Comparison of ENCODE assay signal across 8 cellular contexts in the genomic region with DNA sequence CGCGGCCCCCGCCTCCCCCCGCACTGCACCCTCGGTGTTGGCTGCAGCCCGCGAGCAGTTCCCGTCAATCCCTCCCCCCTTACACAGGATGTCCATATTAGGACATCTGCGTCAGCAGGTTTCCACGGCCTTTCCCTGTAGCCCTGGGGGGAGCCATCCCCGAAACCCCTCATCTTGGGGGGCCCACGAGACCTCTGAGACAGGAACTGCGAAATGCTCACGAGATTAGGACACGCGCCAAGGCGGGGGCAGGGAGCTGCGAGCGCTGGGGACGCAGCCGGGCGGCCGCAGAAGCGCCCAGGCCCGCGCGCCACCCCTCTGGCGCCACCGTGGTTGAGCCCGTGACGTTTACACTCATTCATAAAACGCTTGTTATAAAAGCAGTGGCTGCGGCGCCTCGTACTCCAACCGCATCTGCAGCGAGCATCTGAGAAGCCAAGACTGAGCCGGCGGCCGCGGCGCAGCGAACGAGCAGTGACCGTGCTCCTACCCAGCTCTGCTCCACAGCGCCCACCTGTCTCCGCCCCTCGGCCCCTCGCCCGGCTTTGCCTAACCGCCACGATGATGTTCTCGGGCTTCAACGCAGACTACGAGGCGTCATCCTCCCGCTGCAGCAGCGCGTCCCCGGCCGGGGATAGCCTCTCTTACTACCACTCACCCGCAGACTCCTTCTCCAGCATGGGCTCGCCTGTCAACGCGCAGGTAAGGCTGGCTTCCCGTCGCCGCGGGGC. TPM values are rescaled to one million over a fixed set of nuclear protein-coding genes. Genes with fewer than 3 reads are reported as not detected.
DNase-seq lines count a peak whose midpoint lies in the region; ATAC-seq and TF ChIP-seq lines count a peak whose summit lies in the region.

A gene (plus strand): TSS at position 407 of the 731 bp plus-strand sequence. CDS start 155 bp downstream, at position 562.

- peak; percentile 88 to 94 for DNase-seq in NCI-H187 (lab: John Stamatoyannopoulos, UW)
- peak; percentile 67 to 98 (median 91) for DNase-seq in amygdala (lab: John Stamatoyannopoulos, UW)
- DNase-seq in left ventricle myocardium superior: peak; percentile 92
- peak; percentile 92 for DNase-seq in prostate gland (ENCODE audit: low spot score)
- DNase-seq in ureter (ENCODE audit: low spot score): peak; percentile 95

- H3K4me3 Mint-ChIP-seq in T-helper 1 cell treated with Interleukin-12 subunit alpha and Interleukin-12 subunit beta and Interleukin-4 antibody, amounts not matched to agents 30 μg/mL and 1 μg/mL, for 36 hours: peak within 1 kb of the TSS; percentile 90

- intact Hi-C loops in left ventricle myocardium superior (cut with micrococcal nuclease): no loop called here
- intact Hi-C loops in prostate gland (cut with DNase I): loop anchor here (5.0 kb wide), 1 partner anchor 101 kb away; a partner anchor contains a TSS

- under 1% methylated on average over 69 of the region's 69 CpGs for WGBS in prostate gland

- TF ChIP-seq CTCF in prostate gland (IDR thresholded peaks at IDR 0.05): peak in 2 of 4 experiments; percentile 38 to 50

- peak within 1 kb of the TSS; percentile 44 to 59 for H3K4me3 ChIP-seq in prostate gland

- H3K27me3 ChIP-seq in prostate gland (replicated peaks; ENCODE audit: insufficient read depth): no peaks in the 10 kb centered on the region

- peak within 1 kb of the TSS; percentile 96 for H3K27ac Mint-ChIP-seq in T-helper 1 cell treated with Interleukin-12 subunit alpha and Interleukin-12 subunit beta and Interleukin-4 antibody, amounts not matched to agents 30 μg/mL and 1 μg/mL, for 36 hours

- H3K36me3 Mint-ChIP-seq in T-helper 1 cell treated with Interleukin-12 subunit alpha and Interleukin-12 subunit beta and Interleukin-4 antibody, amounts not matched to agents 30 μg/mL and 1 μg/mL, for 36 hours (ENCODE audit: low read depth): peaks cover 13% of the 10 kb centered on the region

- no peaks in the 10 kb centered on the region for H3K9me3 Mint-ChIP-seq in T-helper 1 cell treated with Interleukin-12 subunit alpha and Interleukin-12 subunit beta and Interleukin-4 antibody, amounts not matched to agents 30 μg/mL and 1 μg/mL, for 36 hours

- peaks cover 4% of the 10 kb centered on the region for H3K4me1 ChIP-seq in prostate gland (replicated peaks)

- peaks cover 81% of the 10 kb centered on the region for H3K27me3 Mint-ChIP-seq in T-helper 1 cell treated with Interleukin-12 subunit alpha and Interleukin-12 subunit beta and Interleukin-4 antibody, amounts not matched to agents 30 μg/mL and 1 μg/mL, for 36 hours (ENCODE audit: low read depth)

- TF ChIP-seq POLR2A in prostate gland (IDR thresholded peaks at IDR 0.05): peak; percentile 98

- no peaks in the 10 kb centered on the region for H3K9me3 ChIP-seq in prostate gland

- H3K36me3 ChIP-seq in prostate gland: no peaks in the 10 kb centered on the region

- peaks cover 39% of the 10 kb centered on the region for H3K4me1 Mint-ChIP-seq in T-helper 1 cell treated with Interleukin-12 subunit alpha and Interleukin-12 subunit beta and Interleukin-4 antibody, amounts not matched to agents 30 μg/mL and 1 μg/mL, for 36 hours (ENCODE audit: low read depth)

- peak within 1 kb of the TSS; percentile 96 to 98 for H3K27ac ChIP-seq in prostate gland

- peak; percentile 76 for ATAC-seq in GM18502 (IDR thresholded peaks at IDR 0.05; ENCODE audit: poor library complexity, unreplicated experiment)
- ATAC-seq in HG02938 (IDR thresholded peaks at IDR 0.05; ENCODE audit: unreplicated experiment): peak; percentile 67
- ATAC-seq in left ventricle myocardium superior: peak; percentile 82

RNA-seq across cellular contexts. Expression of the gene that starts here (rescaled TPM):
- total RNA-seq in left ventricle myocardium superior: 25.4 TPM
- 100 to 1,000 TPM in 1 of 2 donors, 10 to 100 TPM in 1; 73.9 to 127 TPM for total RNA-seq in prostate gland
- 158 TPM for total RNA-seq in ureter

Comparison
In these comparisons a context has a peak if more than half of its experiments do, and no peak if none do; other contexts are left out.
1. Peak in every context shown above with its lines: DNase-seq, ATAC-seq, H3K4me3 ChIP-seq and H3K27ac ChIP-seq.